ENCODE assay signal across 11 cellular contexts in genomic region chr6:2081155-2082138, GRCh38.
DNase-seq lines count a peak whose midpoint lies in the region; ATAC-seq and TF ChIP-seq lines count a peak whose summit lies in the region.
"Had no signal": no experiment of that assay in that cellular context is flagged by ENCODE, and none has a peak within 500 bp of the region (broad histone marks: within the 10 kb centered on the region; RNA-seq: fewer than 3 reads in every experiment).

No MANE protein-coding gene starts in this region.

- peak overlapping the region in 1 of 2 donors; percentile 43 for H3K27ac Mint-ChIP-seq in activated naive CD4-positive, alpha-beta T cell treated with anti-CD3 and anti-CD28 coated beads, Interleukin-2, amount 50 U/mL, for 72 hours

- peaks cover 13 to 27% of the 10 kb centered on the region in 2 donors for H3K9me3 Mint-ChIP-seq in activated naive CD4-positive, alpha-beta T cell treated with anti-CD3 and anti-CD28 coated beads, Interleukin-2, amount 50 U/mL, for 72 hours

- peak; percentile 73 to 88 for ATAC-seq in activated naive CD4-positive, alpha-beta T cell treated with anti-CD3 and anti-CD28 coated beads, Interleukin-2, amount 50 U/mL, for 72 hours
- ATAC-seq in HG02678 (IDR thresholded peaks at IDR 0.05; ENCODE audit: unreplicated experiment), result peak; percentile 91
- peak; percentile 95 for ATAC-seq in stimulated activated naive CD8-positive, alpha-beta T cell treated with anti-CD3 and anti-CD28 coated beads, Interleukin-15, Interleukin-2, amounts not matched to agents 100 U/mL and 50 U/mL, for 24 hours

- H3K27ac ChIP-seq in SJSA1 (peak overlapping the region; percentile 42; the same call in 1 of the 2 replicates), adrenal gland (no peak overlapping the region)
- H3K27ac ChIP-seq: BLaER1 had no signal

- WGBS in adrenal gland, 4 donors, result 74 to 88% (median 85%) methylated on average over 9 of the region's 9 CpGs

- no peaks in the 10 kb centered on the region for H3K9me3 ChIP-seq in SJSA1 (replicated peaks)
- no peaks in the 10 kb centered on the region for H3K9me3 ChIP-seq in adrenal gland (replicated peaks in 1 of 3)

- H3K27me3 ChIP-seq in SJSA1 (replicated peaks) (no peaks in the 10 kb centered on the region), adrenal gland (no peaks in the 10 kb centered on the region)
- H3K27me3 ChIP-seq: BLaER1 had no signal

- intact Hi-C loops in adrenal gland (cut with DNase I), result no loop called here

- H3K4me3 ChIP-seq in SJSA1, result no peak overlapping the region
- H3K4me3 ChIP-seq in adrenal gland, result no peak overlapping the region
- H3K4me3 ChIP-seq: BLaER1 had no signal

- H3K36me3 ChIP-seq in SJSA1, result no peaks in the 10 kb centered on the region
- no peaks in the 10 kb centered on the region for H3K36me3 ChIP-seq in adrenal gland (replicated peaks in 1 of 2)

- H3K4me1 ChIP-seq in SJSA1 (replicated peaks), result peaks cover 15% of the 10 kb centered on the region
- no peaks in the 10 kb centered on the region for H3K4me1 ChIP-seq in adrenal gland (replicated peaks in 1 of 2)
- H3K4me1 ChIP-seq: BLaER1 had no signal

- TF ChIP-seq POLR2A in adrenal gland (IDR thresholded peaks at IDR 0.05), result no peak

- H3K36me3 Mint-ChIP-seq in activated naive CD4-positive, alpha-beta T cell treated with anti-CD3 and anti-CD28 coated beads, Interleukin-2, amount 50 U/mL, for 72 hours, result peaks cover 44 to 56% of the 10 kb centered on the region in 2 donors

- peak in 1 of 2 donors; percentile 10 for DNase-seq in activated naive CD4-positive, alpha-beta T cell treated with anti-CD3 and anti-CD28 coated beads, Interleukin-2, amount 50 U/mL, for 72 hours (ENCODE audit: low spot score in 2 of 2)
- DNase-seq in activated naive CD4-positive, alpha-beta T cell treated with anti-CD3 and anti-CD28 coated beads, Interleukin-2, amount 50 U/mL, for 16 hours, result no peak
- DNase-seq in SJSA1 (ENCODE audit: low read depth in 1 of 2, low spot score in 2 of 2) (peak in 1 of 2 experiments; percentile 65), epidermal melanocyte (ENCODE audit: insufficient read length, low spot score) (no peak), kidney glomerular epithelial cell (lab: John Stamatoyannopoulos, UW) (no peak), adrenal gland (no peak)
- DNase-seq in stimulated activated naive CD8-positive, alpha-beta T cell treated with anti-CD3 and anti-CD28 coated beads, Interleukin-15, Interleukin-2, amounts not matched to agents 100 U/mL and 50 U/mL, for 24 hours, result peak; percentile 41
- DNase-seq: effector memory CD4-positive, alpha-beta T cell; IMR-90 had no signal

- no peak for TF ChIP-seq CTCF in adrenal gland (IDR thresholded peaks at IDR 0.05)
